In genomic region chr1:101004061-101004460, GRCh38 we compare ENCODE assay signal across 11 cellular contexts. TPM values are rescaled to one million over a fixed set of nuclear protein-coding genes. Genes with fewer than 3 reads are reported as not detected.
DNase-seq lines count a peak whose midpoint lies in the region; ATAC-seq and TF ChIP-seq lines count a peak whose summit lies in the region.
"Had no signal": no experiment of that assay in that cellular context is flagged by ENCODE, and none has a peak within 500 bp of the region (broad histone marks: within the 10 kb centered on the region; RNA-seq: fewer than 3 reads in every experiment).

No MANE protein-coding gene starts in this region.

- no peak overlapping the region for H3K4me3 ChIP-seq in CD4-positive, CD25-positive, alpha-beta regulatory T cell (ENCODE audit: low read depth, low read length)
- H3K4me3 ChIP-seq in PC-3 (ENCODE audit: low read length), result no peak overlapping the region
- H3K4me3 ChIP-seq: smooth muscle cell had no signal

- CTCF ChIA-PET in PC-3 (lab: Charles Lee), result interaction anchor here (0.7 kb wide), 1 partner anchor 234 kb away, joined by 3 read pairs; no protein-coding TSS in a partner anchor

- no peaks in the 10 kb centered on the region for H3K79me2 ChIP-seq in PC-3 (ENCODE audit: low read length)

- no peaks in the 10 kb centered on the region for H3F3A ChIP-seq in PC-3 (ENCODE audit: low read length, unreplicated experiment)

- peaks cover 0 to 5% (median 0%) of the 10 kb centered on the region in 7 donors for H3K9me3 Mint-ChIP-seq in CD4-positive, CD25-positive, alpha-beta regulatory T cell
- H3K9me3 Mint-ChIP-seq: brain had no signal

- H2AFZ ChIP-seq in PC-3 (ENCODE audit: low read length), result no peak overlapping the region

- no peaks in the 10 kb centered on the region for H3K27me3 ChIP-seq in CD4-positive, CD25-positive, alpha-beta regulatory T cell (ENCODE audit: control insufficient read depth, insufficient read depth, low read length)
- H3K27me3 ChIP-seq in PC-3 (ENCODE audit: low read length), result no peaks in the 10 kb centered on the region

- no peaks in the 10 kb centered on the region for H3K9me2 ChIP-seq in PC-3 (replicated peaks; ENCODE audit: low read length)

- H3K9me3 ChIP-seq in CD4-positive, CD25-positive, alpha-beta regulatory T cell (ENCODE audit: control insufficient read depth in 2 of 2, low read length in 2 of 2), result no peaks in the 10 kb centered on the region
- H3K9me3 ChIP-seq in PC-3 (ENCODE audit: low read length), result no peaks in the 10 kb centered on the region

- peaks cover 38 to 65% (median 48%) of the 10 kb centered on the region in 4 donors for H3K4me1 Mint-ChIP-seq in CD4-positive, CD25-positive, alpha-beta regulatory T cell

- ATAC-seq in CD4-positive, CD25-positive, alpha-beta regulatory T cell (ENCODE audit: low read depth in 2 of 2), result no peak
- peak; percentile 38 for ATAC-seq in GM21825 (IDR thresholded peaks at IDR 0.05; ENCODE audit: unreplicated experiment)
- peak; percentile 39; the same call in 1 of the 2 replicates for ATAC-seq in PC-3
- ATAC-seq in left lobe of liver, result peak; percentile 84
- no peak for ATAC-seq in GM21786 (IDR thresholded peaks at IDR 0.05; ENCODE audit: unreplicated experiment)
- ATAC-seq: activated CD4-positive, CD25-positive, alpha-beta regulatory T cell treated with anti-CD3 and anti-CD28 coated beads, Interleukin-2, amount 50 U/mL, for 24 hours had no signal

- BruUV-seq in PC-3 (replicated peaks; lab: Mats Ljungman, UMichigan), result no TSS peak

- no peak overlapping the region for H3K9ac ChIP-seq in PC-3 (ENCODE audit: low read length)

- H4K20me1 ChIP-seq in PC-3 (ENCODE audit: low read length), result no peaks in the 10 kb centered on the region

- H3K27ac ChIP-seq in CD4-positive, CD25-positive, alpha-beta regulatory T cell (ENCODE audit: insufficient read depth, low read length, poor library complexity, severe bottlenecking), result no peak overlapping the region
- H3K27ac ChIP-seq in PC-3 (ENCODE audit: low read length), result no peak overlapping the region

- no peak for TF ChIP-seq CTCF in PC-3 (conservative IDR thresholded peaks at IDR 0.05; ENCODE audit: low read depth, low read length)

- intact Hi-C loops in PC-3 (cut with micrococcal nuclease), result no loop called here

- peaks cover 31% of the 10 kb centered on the region for H3K36me3 Mint-ChIP-seq in CD4-positive, CD25-positive, alpha-beta regulatory T cell

- H3K27ac Mint-ChIP-seq in CD4-positive, CD25-positive, alpha-beta regulatory T cell, result peak overlapping the region in 2 of 3 donors; percentile 0 to 3

- H3K36me3 ChIP-seq in CD4-positive, CD25-positive, alpha-beta regulatory T cell (ENCODE audit: control insufficient read depth, insufficient read depth, low read length), result peaks cover 4% of the 10 kb centered on the region
- H3K36me3 ChIP-seq in PC-3 (ENCODE audit: low read depth, low read length), result peaks cover 17% of the 10 kb centered on the region; the same call in 1 of the 2 replicates

- H3K27me3 Mint-ChIP-seq in CD4-positive, CD25-positive, alpha-beta regulatory T cell, result no peaks in the 10 kb centered on the region
- H3K27me3 Mint-ChIP-seq: brain had no signal

- peaks cover 32% of the 10 kb centered on the region for H3K4me1 ChIP-seq in CD4-positive, CD25-positive, alpha-beta regulatory T cell (ENCODE audit: control insufficient read depth, insufficient read depth, low read length, poor library complexity, severe bottlenecking)
- peaks cover 18% of the 10 kb centered on the region for H3K4me1 ChIP-seq in PC-3 (ENCODE audit: insufficient read depth, low read length)

- no peak overlapping the region for H3K4me2 ChIP-seq in PC-3 (ENCODE audit: low read length)
- H3K4me2 ChIP-seq: smooth muscle cell had no signal

- POLR2A ChIA-PET in PC-3 (lab: Charles Lee; ENCODE audit: unreplicated experiment), result no interaction called here

- no peak for DNase-seq in CD4-positive, CD25-positive, alpha-beta regulatory T cell
- DNase-seq in PC-3 (peak; percentile 47), left lobe of liver (ENCODE audit: low spot score) (no peak), cerebellar cortex (ENCODE audit: low spot score) (no peak), NCI-H446 treated with DMSO at 0.1 percent for 48 hours (lab: John Stamatoyannopoulos, UW) (no peak)
- DNase-seq in activated CD4-positive, alpha-beta T cell treated with anti-CD3 and anti-CD28 coated beads, Interleukin-2, amount 50 U/mL, for 1 hour, result no peak

- H3K4me3 Mint-ChIP-seq in CD4-positive, CD25-positive, alpha-beta regulatory T cell, result no peak overlapping the region
- H3K4me3 Mint-ChIP-seq: brain had no signal

RNA-seq across cellular contexts. Expression of gene DPH5, which starts 21.5 kb away (rescaled TPM):
- 30.6 TPM for total RNA-seq in CD4-positive, CD25-positive, alpha-beta regulatory T cell
- polyA plus RNA-seq in CD4-positive, CD25-positive, alpha-beta regulatory T cell, result 10 to 100 TPM; 31.8 to 49.8 (median 45.7) TPM
- total RNA-seq in PC-3 (2014; rRNA removed), result 24.9 and 32.8 TPM in 2 replicates
- total RNA-seq in left lobe of liver, result 18.4 TPM

Comparison
In these comparisons a context has a peak if more than half of its experiments do, and no peak if none do; other contexts are left out.
1. ATAC-seq: peak in GM21825 (single experiment), PC-3 (single experiment) and left lobe of liver (single experiment); none in CD4-positive, CD25-positive, alpha-beta regulatory T cell (0 of 2) and GM21786 (single experiment).